Comparison of ENCODE assay signal across 8 cellular contexts in the genomic region with DNA sequence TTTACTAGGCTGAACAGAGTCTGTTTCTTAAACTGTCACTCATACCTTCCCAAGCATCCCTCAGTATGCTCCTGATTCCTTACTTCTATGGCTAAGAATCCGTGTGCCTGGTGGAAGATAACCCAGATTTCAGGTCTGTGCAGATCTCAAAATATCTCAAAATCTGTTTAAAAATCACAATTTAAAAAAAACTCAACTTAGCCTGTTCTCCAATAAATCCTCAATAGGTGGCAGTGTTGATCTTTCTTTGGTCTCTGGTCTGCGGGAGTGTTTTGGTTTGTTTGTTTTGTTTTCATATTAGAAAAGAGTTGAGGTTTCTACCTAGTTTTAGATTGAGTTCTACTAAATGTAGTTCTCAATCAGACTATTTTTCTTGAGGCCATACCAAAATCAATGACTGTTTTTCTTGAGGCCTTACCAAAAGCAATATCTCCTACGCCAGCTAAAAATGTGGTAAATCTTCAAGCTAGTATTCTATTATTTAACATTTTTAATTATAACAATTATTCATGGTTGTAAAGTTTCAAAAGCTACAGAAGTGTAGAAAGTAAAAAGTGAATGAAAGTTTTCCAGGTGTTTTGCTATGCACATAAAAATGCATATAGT. TPM values are rescaled to one million over a fixed set of nuclear protein-coding genes. Genes with fewer than 3 reads are reported as not detected.
DNase-seq lines count a peak whose midpoint lies in the region; ATAC-seq, FAIRE-seq and TF ChIP-seq lines count a peak whose summit lies in the region.

No MANE protein-coding gene starts in this region.

- peaks cover 0 to 1% (median 0%) of the 10 kb centered on the region in 7 donors for H3K27me3 ChIP-seq in heart right ventricle
- H3K27me3 ChIP-seq in keratinocyte (ENCODE audit: control insufficient read depth, extremely low read depth, insufficient read depth, low read length) = peaks cover under 1% of the 10 kb centered on the region
- H3K27me3 ChIP-seq in transverse colon = no peaks in the 10 kb centered on the region
- H3K27me3 ChIP-seq in neuronal stem cell (ENCODE audit: control insufficient read depth in 3 of 3, insufficient read depth in 3 of 3, low read depth in 1 of 3, low read length in 3 of 3) = peaks cover 0 to 4% (median 0%) of the 10 kb centered on the region in 3 experiments

- H3K9me1 ChIP-seq in keratinocyte (ENCODE audit: control insufficient read depth, extremely low read depth, insufficient read depth, low read length) = no peaks in the 10 kb centered on the region

- H3K9me3 Mint-ChIP-seq in activated B cell treated with CpG ODN at 0.5 μM for 24 hours = no peaks in the 10 kb centered on the region

- H2AK5ac ChIP-seq in neuronal stem cell (ENCODE audit: low read depth, low read length) = no peak overlapping the region

- TF ChIP-seq CTCF in heart right ventricle (IDR thresholded peaks at IDR 0.05) = peak; percentile 12 to 76 (median 61)
- TF ChIP-seq CTCF in activated B cell treated with CpG ODN at 0.5 μM for 24 hours (IDR thresholded peaks at IDR 0.05) = peak; percentile 22
- peak in 2 of 3 experiments; percentile 42 to 43 for TF ChIP-seq CTCF in keratinocyte (optimal IDR thresholded peaks at IDR 0.05 in 1 of 3, IDR thresholded peaks at IDR 0.05 in 1 of 3, conservative IDR thresholded peaks at IDR 0.05 in 1 of 3; ENCODE audit: extremely low read depth in 1 of 3, insufficient read depth in 2 of 3, low read length in 3 of 3)
- TF ChIP-seq CTCF in transverse colon (IDR thresholded peaks at IDR 0.05) = peak; percentile 40 to 50 (median 48)

- CTCF ChIA-PET in activated B cell treated with CpG ODN at 0.5 μM for 24 hours (lab: Charles Lee) = interaction anchor here (0.6 to 6.4 kb wide), 17 partner anchors 9 to 1163 kb away, joined by 3 to 120 read pairs (median 7); partner anchors contain the start of genes ALG2, NR4A3 and SEC61B

- no peak overlapping the region for H4K91ac ChIP-seq in neuronal stem cell (ENCODE audit: low read depth, low read length, poor library complexity)

- in situ Hi-C loops in transverse colon (cut with MboI; ENCODE audit: low pct_ligation_motif_present in 1 of 4, low pct_unique_long_range_greater_than_20kb in 1 of 4, low sequenced_read_pairs in 3 of 4) = no loop called here

- no peak for TF ChIP-seq EP300 in transverse colon (IDR thresholded peaks at IDR 0.05; ENCODE audit: low read depth)

- H3K9me3 ChIP-seq in heart right ventricle (no peaks in the 10 kb centered on the region), keratinocyte (ENCODE audit: control insufficient read depth, low read depth, low read length) (no peaks in the 10 kb centered on the region), transverse colon (no peaks in the 10 kb centered on the region), neuronal stem cell (replicated peaks in 1 of 2; ENCODE audit: control insufficient read depth in 2 of 2, insufficient read depth in 1 of 2, low read depth in 1 of 2, low read length in 2 of 2) (no peaks in the 10 kb centered on the region)

- no peak overlapping the region for H3K18ac ChIP-seq in neuronal stem cell (ENCODE audit: low read length)

- peaks cover 45% of the 10 kb centered on the region for H3K4me1 Mint-ChIP-seq in activated B cell treated with CpG ODN at 0.5 μM for 24 hours

- no peak overlapping the region for H3K14ac ChIP-seq in neuronal stem cell (ENCODE audit: low read length)

- H3K4me3 ChIP-seq in heart right ventricle (no peak overlapping the region), keratinocyte (ENCODE audit: control insufficient read depth in 2 of 3, extremely low read depth in 1 of 3, insufficient read depth in 2 of 3, low read depth in 1 of 3, low read length in 3 of 3) (no peak overlapping the region), transverse colon (no peak overlapping the region), neuronal stem cell (ENCODE audit: low read length in 2 of 2) (no peak overlapping the region)

- no peak overlapping the region for H2AFZ ChIP-seq in keratinocyte (ENCODE audit: control insufficient read depth, low read length)
- H2AFZ ChIP-seq in neuronal stem cell (ENCODE audit: low read length) = no peak overlapping the region

- H3K4me1 ChIP-seq in heart right ventricle = peaks cover 0 to 5% (median 0%) of the 10 kb centered on the region in 9 donors
- H3K4me1 ChIP-seq in keratinocyte (ENCODE audit: control insufficient read depth, extremely low read depth, insufficient read depth, low read length) = no peaks in the 10 kb centered on the region
- H3K4me1 ChIP-seq in transverse colon = peaks cover 0 to 7% (median 0%) of the 10 kb centered on the region in 4 donors
- H3K4me1 ChIP-seq in neuronal stem cell (ENCODE audit: control insufficient read depth in 2 of 2, insufficient read depth in 1 of 2, low read depth in 1 of 2, low read length in 2 of 2) = peaks cover 0 to 9% of the 10 kb centered on the region in 2 donors

- WGBS in heart right ventricle, 2 donors = 32 to 35% methylated on average over 3 of the region's 3 CpGs
- 31 to 32% methylated on average over 3 of the region's 3 CpGs for WGBS in transverse colon (ENCODE audit: low coverage in 1 of 2), 2 donors
- no CpG with 5 or more reads among the region's 3 CpGs for WGBS in neuronal stem cell (ENCODE audit: extremely low coverage in 2 of 2, insufficient read length in 2 of 2, insufficient replicate concordance in 1 of 2), 2 donors

- no peak for TF ChIP-seq POLR2A in transverse colon (IDR thresholded peaks at IDR 0.05)

- intact Hi-C loops in heart right ventricle (cut with DNase I) = loop anchor here in 1 of 10 donors (10.0 kb wide), 1 partner anchor 1422 kb away; no protein-coding TSS in a partner anchor
- intact Hi-C loops in Right ventricle myocardium inferior (cut with DNase I) = loop anchor here (10.0 kb wide), 3 partner anchors 1162 to 1432 kb away; no protein-coding TSS in a partner anchor
- intact Hi-C loops in activated B cell treated with CpG ODN at 0.5 μM for 24 hours (cut with micrococcal nuclease) = loop anchor here (1.0 to 5.0 kb wide), 12 partner anchors 21 to 1274 kb away; partner anchors contain the start of genes NR4A3 and SEC61B
- intact Hi-C loops in transverse colon (cut with DNase I; ENCODE audit: low total_unique reads) = no loop called here

- H2BK15ac ChIP-seq in neuronal stem cell (ENCODE audit: low read length) = no peak overlapping the region

- no peak for DNase-seq in heart right ventricle
- no peak for DNase-seq in Right ventricle myocardium inferior (ENCODE audit: missing footprints)
- DNase-seq in NAMALWA (ENCODE audit: low spot score) = peak; percentile 73
- no peak for DNase-seq in activated B cell treated with CpG ODN at 0.5 μM for 24 hours
- DNase-seq in keratinocyte (ENCODE audit: low read depth, low spot score) = no peak
- no peak for DNase-seq in transverse colon
- no peak for DNase-seq in neuronal stem cell (ENCODE audit: low spot score)

- no peaks in the 10 kb centered on the region for H3K36me3 Mint-ChIP-seq in activated B cell treated with CpG ODN at 0.5 μM for 24 hours (ENCODE audit: low read depth)

- no peak overlapping the region for H3K4me3 Mint-ChIP-seq in activated B cell treated with CpG ODN at 0.5 μM for 24 hours

- no peaks in the 10 kb centered on the region for H3K36me3 ChIP-seq in heart right ventricle
- H3K36me3 ChIP-seq in keratinocyte (ENCODE audit: control insufficient read depth in 2 of 2, extremely low read depth in 1 of 2, insufficient read depth in 2 of 2, low read length in 2 of 2) = no peaks in the 10 kb centered on the region
- no peaks in the 10 kb centered on the region for H3K36me3 ChIP-seq in transverse colon
- H3K36me3 ChIP-seq in neuronal stem cell (replicated peaks in 1 of 2; ENCODE audit: control insufficient read depth in 2 of 2, insufficient read depth in 2 of 2, low read length in 2 of 2) = no peaks in the 10 kb centered on the region

- no peak overlapping the region for H3K4ac ChIP-seq in neuronal stem cell (ENCODE audit: low read length)

- no peak overlapping the region for H4K8ac ChIP-seq in neuronal stem cell (ENCODE audit: low read depth, low read length)

- H3K23ac ChIP-seq in neuronal stem cell (ENCODE audit: low read depth, low read length, poor library complexity) = no peak overlapping the region

- no peak overlapping the region for H2BK12ac ChIP-seq in neuronal stem cell (ENCODE audit: low read length)

- no peak overlapping the region for H3K27ac ChIP-seq in heart right ventricle
- no peak overlapping the region for H3K27ac ChIP-seq in keratinocyte (ENCODE audit: control insufficient read depth, insufficient read depth, low read length)
- H3K27ac ChIP-seq in transverse colon = no peak overlapping the region
- H3K27ac ChIP-seq in neuronal stem cell (replicated peaks; ENCODE audit: low read length) = no peak overlapping the region

- H3K9ac ChIP-seq in keratinocyte (ENCODE audit: control insufficient read depth, extremely low read depth, insufficient read depth, low read length) (no peak overlapping the region), neuronal stem cell (ENCODE audit: low read depth, low read length, poor library complexity) (no peak overlapping the region)

- H3K27me3 Mint-ChIP-seq in activated B cell treated with CpG ODN at 0.5 μM for 24 hours = no peaks in the 10 kb centered on the region

- H3K27ac Mint-ChIP-seq in activated B cell treated with CpG ODN at 0.5 μM for 24 hours = peak overlapping the region; percentile 66

- dilution Hi-C loops in keratinocyte (cut with MboI; ENCODE audit: extremely low pct_ligation_motif_present, low sequenced_read_pairs) = no loop called here

- ATAC-seq in heart right ventricle (no peak), Right ventricle myocardium inferior (no peak), activated B cell treated with CpG ODN at 0.5 μM for 24 hours (ENCODE audit: low read depth) (peak; percentile 55), HG03135 (IDR thresholded peaks at IDR 0.05; ENCODE audit: unreplicated experiment) (no peak)

- H3K79me1 ChIP-seq in neuronal stem cell (ENCODE audit: low read depth, low read length) = no peaks in the 10 kb centered on the region

- H3K79me2 ChIP-seq in keratinocyte (ENCODE audit: control insufficient read depth, insufficient read depth, low read length) = no peaks in the 10 kb centered on the region

- H3K4me2 ChIP-seq in keratinocyte (ENCODE audit: control insufficient read depth, extremely low read depth, insufficient read depth, low read depth, low read length) (peak overlapping the region; percentile 36), neuronal stem cell (ENCODE audit: insufficient read depth, low read length, poor library complexity, severe bottlenecking) (no peak overlapping the region)

- H4K20me1 ChIP-seq in keratinocyte (ENCODE audit: control insufficient read depth, extremely low read depth, insufficient read depth, low read length) = no peaks in the 10 kb centered on the region

- H2BK120ac ChIP-seq in neuronal stem cell (ENCODE audit: low read depth, low read length) = no peak overlapping the region

- POLR2A ChIA-PET in activated B cell treated with CpG ODN at 0.5 μM for 24 hours (lab: Charles Lee) = interaction anchor here (0.5 to 6.9 kb wide), 6 partner anchors 20 to 659 kb away, joined by 3 to 157 read pairs (median 4); partner anchors contain the start of genes ALG2, NR4A3 and SEC61B

- H2BK5ac ChIP-seq in neuronal stem cell (ENCODE audit: low read length) = no peak overlapping the region

- peak; percentile 26 for FAIRE-seq in keratinocyte (lab: Jason Lieb, UNC)

RNA-seq across cellular contexts. Expression of gene TGFBR1, which starts 57.9 kb away (rescaled TPM):
- total RNA-seq in heart right ventricle (10 to 100 TPM; 10.7 to 25.4 (median 15.0) TPM), Right ventricle myocardium inferior (14.8 TPM), activated B cell treated with CpG ODN at 0.5 μM for 24 hours (53.5 and 65.3 TPM in 2 replicates), transverse colon (10 to 100 TPM; 17.6 to 24.1 (median 22.8) TPM)
- polyA plus RNA-seq in heart right ventricle (1 to 10 TPM; 4.9 to 5.9 TPM), keratinocyte (41.6 to 55.0 TPM (median 49.7 TPM) in 3 replicates)
- polyA plus RNA-seq in keratinocyte (2011; ENCODE audit: low read depth) = 21.0 TPM
- 20.7 and 45.7 TPM in 2 replicates for polyA plus RNA-seq in keratinocyte (2011; cell fraction: cytosol; rRNA removed)
- polyA plus RNA-seq in keratinocyte (2011; cell fraction: nucleus; rRNA removed) = 57.9 and 67.1 TPM in 2 replicates
- 18.8 and 28.4 TPM in 2 replicates for polyA plus RNA-seq in keratinocyte (2012; ENCODE audit: low replicate concordance)
- polyA minus RNA-seq in keratinocyte = 135 to 193 TPM (median 184 TPM) in 3 replicates
- 57.6 TPM for polyA minus RNA-seq in keratinocyte (2011; cell fraction: cytosol; rRNA and poly(A)+ RNA removed)
- 74.4 and 239 TPM in 2 replicates for polyA minus RNA-seq in keratinocyte (2011; cell fraction: nucleus; rRNA and poly(A)+ RNA removed)
- polyA plus RNA-seq in neuronal stem cell (2013, experiment 1 of 2) = 44.9 TPM
- polyA plus RNA-seq in neuronal stem cell (2013, experiment 2 of 2) = 47.8 TPM

RNA-seq across cellular contexts. Expression of gene ALG2, which starts 58.9 kb away (rescaled TPM):
- total RNA-seq in heart right ventricle (10 to 100 TPM; 10.6 to 27.3 (median 15.0) TPM), Right ventricle myocardium inferior (13.7 TPM), activated B cell treated with CpG ODN at 0.5 μM for 24 hours (51.9 and 54.4 TPM in 2 replicates), transverse colon (10 to 100 TPM in 3 of 4 donors, 1 to 10 TPM in 1; 7.9 to 38.4 (median 22.3) TPM)
- polyA plus RNA-seq in heart right ventricle (10 to 100 TPM; 12.1 to 17.7 TPM), keratinocyte (48.2 to 57.1 TPM (median 50.9 TPM) in 3 replicates)
- 6.3 TPM for polyA plus RNA-seq in keratinocyte (2011; ENCODE audit: low read depth)
- 27.8 and 50.3 TPM in 2 replicates for polyA plus RNA-seq in keratinocyte (2011; cell fraction: cytosol; rRNA removed)
- 76.5 and 87.7 TPM in 2 replicates for polyA plus RNA-seq in keratinocyte (2011; cell fraction: nucleus; rRNA removed)
- 25.0 and 31.5 TPM in 2 replicates for polyA plus RNA-seq in keratinocyte (2012; ENCODE audit: low replicate concordance)
- 15.0 to 37.4 TPM (median 30.8 TPM) in 3 replicates for polyA minus RNA-seq in keratinocyte
- 37.4 TPM for polyA minus RNA-seq in keratinocyte (2011; cell fraction: cytosol; rRNA and poly(A)+ RNA removed)
- polyA minus RNA-seq in keratinocyte (2011; cell fraction: nucleus; rRNA and poly(A)+ RNA removed) = 54.7 and 64.1 TPM in 2 replicates
- polyA plus RNA-seq in neuronal stem cell (2013, experiment 1 of 2) = 18.1 TPM
- polyA plus RNA-seq in neuronal stem cell (2013, experiment 2 of 2) = 17.7 TPM

RNA-seq across cellular contexts. Expression of gene SEC61B, which starts 59.2 kb away (rescaled TPM):
- total RNA-seq in heart right ventricle (10 to 100 TPM; 24.1 to 72.6 (median 32.9) TPM), Right ventricle myocardium inferior (49.6 TPM), activated B cell treated with CpG ODN at 0.5 μM for 24 hours (200 and 243 TPM in 2 replicates), transverse colon (10 to 100 TPM; 10.1 to 72.5 (median 42.0) TPM)
- polyA plus RNA-seq in heart right ventricle (100 to 1,000 TPM in 1 of 2 donors, 10 to 100 TPM in 1; 77.5 to 177 TPM), keratinocyte (182 to 207 TPM (median 199 TPM) in 3 replicates)
- 15.1 TPM for polyA plus RNA-seq in keratinocyte (2011; ENCODE audit: low read depth)
- polyA plus RNA-seq in keratinocyte (2011; cell fraction: cytosol; rRNA removed) = 158 and 189 TPM in 2 replicates
- 83.2 and 94.3 TPM in 2 replicates for polyA plus RNA-seq in keratinocyte (2011; cell fraction: nucleus; rRNA removed)
- polyA plus RNA-seq in keratinocyte (2012; ENCODE audit: low replicate concordance) = 178 and 286 TPM in 2 replicates
- polyA minus RNA-seq in keratinocyte = 18.0 to 73.7 TPM (median 54.0 TPM) in 3 replicates
- polyA minus RNA-seq in keratinocyte (2011; cell fraction: cytosol; rRNA and poly(A)+ RNA removed) = 57.2 TPM
- 18.0 and 23.0 TPM in 2 replicates for polyA minus RNA-seq in keratinocyte (2011; cell fraction: nucleus; rRNA and poly(A)+ RNA removed)
- 363 TPM for polyA plus RNA-seq in neuronal stem cell (2013, experiment 1 of 2)
- polyA plus RNA-seq in neuronal stem cell (2013, experiment 2 of 2) = 364 TPM
